ENCODE assay signal across 25 cellular contexts in the genomic region with DNA sequence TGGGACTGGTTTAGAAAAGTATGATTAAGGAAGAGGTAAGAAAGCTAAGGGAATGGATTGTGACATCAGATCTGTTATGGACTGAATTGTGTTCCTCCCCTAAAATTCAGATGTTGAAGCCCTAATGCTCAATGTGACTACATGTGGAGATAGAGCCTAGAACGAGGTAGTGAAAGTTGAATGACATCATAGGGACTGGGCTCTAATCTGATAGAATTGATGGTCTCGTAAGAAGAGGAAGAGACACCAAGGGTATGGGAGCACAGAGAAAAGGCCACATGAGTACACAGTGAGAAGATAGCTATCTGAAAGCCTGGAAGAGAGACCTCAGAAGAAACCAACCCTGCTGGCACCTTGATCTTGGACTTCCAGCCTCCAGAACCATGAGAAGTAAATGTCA.
"Had no signal": no experiment of that assay in that cellular context is flagged by ENCODE, and none has a peak within 500 bp of the region (broad histone marks: within the 10 kb centered on the region; RNA-seq: fewer than 3 reads in every experiment).

No MANE protein-coding gene starts in this region.

- H3K4me3 Mint-ChIP-seq: activated naive CD4-positive, alpha-beta T cell treated with anti-CD3 and anti-CD28 coated beads for 36 hours; activated naive CD8-positive, alpha-beta T cell; activated T-helper 17 cell treated with anti-CD3 and anti-CD28 coated beads, Interleukin-2, amount 50 U/mL, for 72 hours; brain; central memory CD8-positive, alpha-beta T cell; T-helper 1 cell treated with Interleukin-12 subunit alpha and Interleukin-12 subunit beta and Interleukin-4 antibody, amounts not matched to agents 30 μg/mL and 1 μg/mL, for 36 hours; WTC11 had no signal

- H3K27me3 ChIP-seq: MG63, SJCRH30 had no signal

- H3K4me1 Mint-ChIP-seq: brain, WTC11 had no signal

- H3K27me3 Mint-ChIP-seq: activated naive CD8-positive, alpha-beta T cell; activated T-helper 17 cell treated with anti-CD3 and anti-CD28 coated beads, Interleukin-2, amount 50 U/mL, for 72 hours; central memory CD8-positive, alpha-beta T cell had no signal

- DNase-seq: activated CD4-positive, alpha-beta T cell treated with anti-CD3 and anti-CD28 coated beads for 48 hours; activated CD4-positive, alpha-beta T cell treated with anti-CD3 and anti-CD28 coated beads, Interleukin-2, amount 50 U/mL, for 48 hours; activated CD4-positive, CD25-positive, alpha-beta regulatory T cell treated with anti-CD3 and anti-CD28 coated beads, Interleukin-2, amount 50 U/mL, for 72 hours; activated gamma-delta T cell; activated naive CD4-positive, alpha-beta T cell treated with anti-CD3 and anti-CD28 coated beads for 36 hours; activated T-cell treated with anti-CD3 and anti-CD28 coated beads for 4 hours; activated T-cell treated with anti-CD3 and anti-CD28 coated beads, Interleukin-2, amount 50 U/mL, for 48 hours; amygdala; MG63; NCI-H1105; NCI-H146; NCI-H187 treated with DMSO at 0.1 percent for 48 hours; NCI-H2081 treated with DMSO at 0.1 percent for 48 hours; NCI-H2171 treated with DMSO at 0.1 percent for 48 hours; NCI-H226; NCI-H526 treated with DMSO at 0.1 percent for 48 hours; NCI-H82; SJCRH30; SK-N-SH had no signal

- H3K9ac ChIP-seq: SK-N-SH had no signal

- H3K9me3 ChIP-seq: SK-N-SH had no signal

- H3K36me3 ChIP-seq: MG63, SJCRH30 had no signal

- H3K27ac Mint-ChIP-seq: activated naive CD4-positive, alpha-beta T cell treated with anti-CD3 and anti-CD28 coated beads for 36 hours; activated naive CD8-positive, alpha-beta T cell; activated T-helper 17 cell treated with anti-CD3 and anti-CD28 coated beads, Interleukin-2, amount 50 U/mL, for 72 hours; brain; T-helper 1 cell treated with Interleukin-12 subunit alpha and Interleukin-12 subunit beta and Interleukin-4 antibody, amounts not matched to agents 30 μg/mL and 1 μg/mL, for 36 hours; WTC11 had no signal

- H3K4me3 ChIP-seq: MG63, SJCRH30 had no signal

- H3K4me2 ChIP-seq: SK-N-SH had no signal

- ATAC-seq: activated T-helper 17 cell treated with anti-CD3 and anti-CD28 coated beads, Interleukin-2, amount 50 U/mL, for 72 hours; WTC11 had no signal

- H3K36me3 Mint-ChIP-seq: brain had no signal

- H3K27ac ChIP-seq: SJCRH30 had no signal
